Comparison of ENCODE assay signal across 26 cellular contexts in genomic region chr15:97976766-97977503, GRCh38. TPM values are rescaled to one million over a fixed set of nuclear protein-coding genes. Genes with fewer than 3 reads are reported as not detected.
DNase-seq lines count a peak whose midpoint lies in the region; ATAC-seq and TF ChIP-seq lines count a peak whose summit lies in the region.
"Had no signal": no experiment of that assay in that cellular context is flagged by ENCODE, and none has a peak within 500 bp of the region (broad histone marks: within the 10 kb centered on the region; RNA-seq: fewer than 3 reads in every experiment).

No MANE protein-coding gene starts in this region.

- in situ Hi-C loops in ACHN (cut with HindIII; ENCODE audit: low pct_ligation_motif_present, low pct_unique_long_range_greater_than_20kb, low sequenced_read_pairs) = no loop called here

- H3K4me1 ChIP-seq in PC-9 (replicated peaks; ENCODE audit: insufficient read depth) = peaks cover 13% of the 10 kb centered on the region
- H3K4me1 ChIP-seq in rectal smooth muscle tissue (ENCODE audit: control insufficient read depth, insufficient read depth, low read length) = peaks cover 10% of the 10 kb centered on the region
- H3K4me1 ChIP-seq: psoas muscle, upper lobe of right lung had no signal

- H3K9me2 ChIP-seq in PC-9 (ENCODE audit: insufficient read depth) = no peaks in the 10 kb centered on the region

- H3K79me2 ChIP-seq in PC-9 (ENCODE audit: low read depth) = no peaks in the 10 kb centered on the region

- no peak for TF ChIP-seq CTCF in PC-9 (conservative IDR thresholded peaks at IDR 0.05)
- TF ChIP-seq CTCF in epithelial cell of esophagus (IDR thresholded peaks at IDR 0.05; ENCODE audit: insufficient read depth, low read depth, low read length, missing control alignments) = no peak

- TSS peak; percentile 33 for BruUV-seq in PC-9 (replicated peaks; lab: Mats Ljungman, UMichigan)

- H4K20me1 ChIP-seq in PC-9 (ENCODE audit: insufficient read depth) = no peaks in the 10 kb centered on the region

- no peak overlapping the region for H3K9ac ChIP-seq in rectal smooth muscle tissue (ENCODE audit: low read length)

- H2AFZ ChIP-seq in PC-9 = no peak overlapping the region

- H3K27ac ChIP-seq in PC-9 (no peak overlapping the region), rectal smooth muscle tissue (ENCODE audit: low read depth, low read length) (peak overlapping the region; percentile 31)
- H3K27ac ChIP-seq: C4-2B, gastroesophageal sphincter, psoas muscle, upper lobe of right lung had no signal

- H3K36me3 ChIP-seq in PC-9 (ENCODE audit: low read depth) (peaks cover 4% of the 10 kb centered on the region; the same call in 1 of the 2 replicates), rectal smooth muscle tissue (ENCODE audit: control insufficient read depth, insufficient read depth, low read length) (no peaks in the 10 kb centered on the region)

- peak overlapping the region; percentile 61 for H3K4me2 ChIP-seq in PC-9

- H3K4me3 ChIP-seq in PC-9 (0 out of 2 replicates have a peak overlapping the region, but pooled peaks have one; percentile 15), epithelial cell of esophagus (ENCODE audit: low read length) (no peak overlapping the region), rectal smooth muscle tissue (ENCODE audit: low read length) (no peak overlapping the region)
- H3K4me3 ChIP-seq: gastroesophageal sphincter, lung, MG63, psoas muscle, upper lobe of right lung had no signal

- H3K27me3 ChIP-seq in PC-9 (ENCODE audit: insufficient read depth, low read depth) (no peaks in the 10 kb centered on the region), rectal smooth muscle tissue (ENCODE audit: control insufficient read depth, insufficient read depth, low read length) (no peaks in the 10 kb centered on the region)
- H3K27me3 ChIP-seq: gastroesophageal sphincter, MG63, upper lobe of right lung had no signal

- CTCF ChIA-PET in PC-9 (lab: Charles Lee) = interaction anchor here (0.6 to 1.3 kb wide), 2 partner anchors 17 to 19 kb away, joined by 4 to 5 read pairs; partner anchors contain the start of gene ARRDC4

- H3K9me3 ChIP-seq in PC-9 (ENCODE audit: insufficient read depth, low read depth) = no peaks in the 10 kb centered on the region
- H3K9me3 ChIP-seq: gastroesophageal sphincter, MG63, psoas muscle, upper lobe of right lung had no signal

- DNase-seq in LHCN-M2 (ENCODE audit: low read depth) (peak; percentile 14), PC-9 (peak in 1 of 2 experiments; percentile 63), epithelial cell of esophagus (ENCODE audit: low read depth) (peak; percentile 84), ACHN (no peak)
- DNase-seq: activated CD4-positive, alpha-beta T cell treated with anti-CD3 and anti-CD28 coated beads, Interleukin-2, amount 50 U/mL, for 4 hours; activated naive CD4-positive, alpha-beta T cell treated with Interleukin-2 at 50 U/mL for 16 hours; cerebellar nuclear complex; COR-L47; MG63; NCI-H2081 treated with DMSO at 0.1 percent for 48 hours; NCI-H345; occipital lobe; OCI-M1; psoas muscle; Right ventricle myocardium superior; stimulated activated naive B cell treated with anti-CD40 and anti-IgM and Interleukin-4, amounts not matched to agents 10 μg/mL and 1 μg/mL and 100 μg/mL, for 72 hours; upper lobe of right lung had no signal

- no peak for ATAC-seq in HG03469 (IDR thresholded peaks at IDR 0.05; ENCODE audit: unreplicated experiment)
- ATAC-seq in HG03457 (IDR thresholded peaks at IDR 0.05; ENCODE audit: unreplicated experiment) = no peak
- ATAC-seq: activated CD4-positive, CD25-positive, alpha-beta regulatory T cell treated with anti-CD3 and anti-CD28 coated beads, Interleukin-2, amount 50 U/mL, for 24 hours; gastroesophageal sphincter; natural killer cell treated with Interleukin-12 subunit alpha and Interleukin-12 subunit beta and Interleukin-15 and Interleukin-18, amount 100 ng/mL, for 72 hours; SK-N-SH treated with all-trans-retinoic acid at 6 μM for 48 hours; stimulated activated naive B cell treated with anti-CD40 and anti-IgM and Interleukin-4, amounts not matched to agents 10 μg/mL and 1 μg/mL and 100 μg/mL, for 72 hours had no signal

- H3F3A ChIP-seq in PC-9 (ENCODE audit: insufficient read depth, low read depth) = 0 out of 2 replicates have a peak, but pooled peaks cover 15% of the 10 kb centered on the region

- POLR2A ChIA-PET in PC-9 (lab: Charles Lee; ENCODE audit: unreplicated experiment) = interaction anchor here (0.7 kb wide), 1 partner anchor 671 kb away, joined by 3 read pairs; no protein-coding TSS in a partner anchor

- intact Hi-C loops in PC-9 (cut with micrococcal nuclease; ENCODE audit: unreplicated experiment) = no loop called here

RNA-seq across cellular contexts. Expression of gene ARRDC4, which starts 16.4 kb away (rescaled TPM):
- total RNA-seq in LHCN-M2 (2014; rRNA removed) (2.5 and 3.1 TPM in 2 replicates), PC-9 (2021) (5.7 and 6.9 TPM in 2 replicates)
- 4.3 TPM for polyA plus RNA-seq in LHCN-M2 (2012)
